In genomic region chr13:38391341-38391740, GRCh38 we compare ENCODE assay signal across 22 cellular contexts. TPM values are rescaled to one million over a fixed set of nuclear protein-coding genes. Genes with fewer than 3 reads are reported as not detected.
A peak's percentile ranks its signal among the peaks of the same experiment; 100 is the strongest.
DNase-seq lines count a peak whose midpoint lies in the region; ATAC-seq, FAIRE-seq and TF ChIP-seq lines count a peak whose summit lies in the region.
"Had no signal": no experiment of that assay in that cellular context is flagged by ENCODE, and none has a peak within 500 bp of the region (broad histone marks: within the 10 kb centered on the region; RNA-seq: fewer than 3 reads in every experiment).

No MANE protein-coding gene starts in this region.

- H4K8ac ChIP-seq in H1 (ENCODE audit: extremely low read depth, insufficient read depth, low read length) (no peak overlapping the region), mesendoderm (ENCODE audit: low read depth, low read length) (no peak overlapping the region)

- no peak overlapping the region for H2BK120ac ChIP-seq in H1 (replicated peaks; ENCODE audit: low read depth, low read length)
- no peak overlapping the region for H2BK120ac ChIP-seq in mesendoderm (ENCODE audit: low read depth, low read length)

- 85% methylated on average over 2 of the region's 2 CpGs; no CpG with 5 or more reads in 1 of the 2 experiments for WGBS in H1 (ENCODE audit: extremely low coverage in 1 of 2, insufficient coverage in 1 of 2, insufficient read length in 1 of 2, insufficient replicate concordance in 2 of 2, low coverage in 1 of 2, low lambda C conversion rate in 2 of 2, missing lambda C conversion rate in 1 of 2), 2 experiments
- WGBS in mesendoderm (ENCODE audit: extremely low coverage, insufficient coverage, low lambda C conversion rate) = no CpG with 5 or more reads among the region's 2 CpGs

- H3K56ac ChIP-seq in H1 (replicated peaks; ENCODE audit: insufficient read length, low read depth, low read length) = no peak overlapping the region
- no peak overlapping the region for H3K56ac ChIP-seq in mesendoderm (ENCODE audit: low read length)

- TF ChIP-seq CTCF in DND-41 (IDR thresholded peaks at IDR 0.05; ENCODE audit: borderline replicate concordance, extremely low read depth, low read length, poor library complexity, severe bottlenecking) = no peak
- no peak for TF ChIP-seq CTCF in H1 (IDR thresholded peaks at IDR 0.05; ENCODE audit: control extremely low read depth in 1 of 3, insufficient read depth in 1 of 3, low read depth in 1 of 3, low read length in 3 of 3)

- H2BK15ac ChIP-seq in H1 (ENCODE audit: low read length) (no peak overlapping the region), mesendoderm (replicated peaks; ENCODE audit: low read depth) (no peak overlapping the region)

- H2BK5ac ChIP-seq in H1 (ENCODE audit: low read depth, low read length) = no peak overlapping the region
- no peak overlapping the region for H2BK5ac ChIP-seq in mesendoderm (ENCODE audit: low read length)

- H3K18ac ChIP-seq in H1 (ENCODE audit: extremely low read depth, low read length) = no peak overlapping the region
- H3K18ac ChIP-seq in mesendoderm (ENCODE audit: low read length) = no peak overlapping the region

- H3K36me3 ChIP-seq in BLaER1 (no peaks in the 10 kb centered on the region), DND-41 (ENCODE audit: insufficient read depth, low read length) (no peaks in the 10 kb centered on the region), H1 (ENCODE audit: control insufficient read depth in 2 of 4, insufficient read depth in 4 of 4, low read length in 3 of 4) (no peaks in the 10 kb centered on the region), mesendoderm (ENCODE audit: control insufficient read depth, insufficient read depth, low read length) (no peaks in the 10 kb centered on the region)

- H4K20me1 ChIP-seq in BLaER1 (no peaks in the 10 kb centered on the region), DND-41 (ENCODE audit: insufficient read depth, low read length) (no peaks in the 10 kb centered on the region), H1 (replicated peaks in 1 of 2; ENCODE audit: control insufficient read depth in 1 of 2, insufficient read depth in 2 of 2, low read length in 2 of 2) (no peaks in the 10 kb centered on the region)

- H3K9ac ChIP-seq in BLaER1 (no peak overlapping the region), DND-41 (ENCODE audit: low read depth, low read length) (no peak overlapping the region), H1 (replicated peaks in 1 of 4; ENCODE audit: extremely low read depth in 1 of 4, low read depth in 3 of 4, low read length in 3 of 4) (no peak overlapping the region), mesendoderm (ENCODE audit: low read length) (no peak overlapping the region)

- no peak overlapping the region for H2AK5ac ChIP-seq in H1 (ENCODE audit: low read depth, low read length)
- H2AK5ac ChIP-seq in mesendoderm (ENCODE audit: low read length) = no peak overlapping the region

- DNase-seq in DND-41 (no peak), H1 (ENCODE audit: low read depth in 1 of 2, low spot score in 2 of 2) (no peak), mesendoderm (no peak), GM12892 (ENCODE audit: insufficient read length) (no peak), ureter (ENCODE audit: low spot score) (no peak)
- DNase-seq: C1 segment of cervical spinal cord; CD4-positive, alpha-beta memory T cell; COR-L47; DMS153; EL; GDM1; GOT3; H7; HCEC 1CT had no signal

- H2AFZ ChIP-seq in DND-41 (ENCODE audit: low read depth, low read length) (no peak overlapping the region), H1 (ENCODE audit: low read length) (0 out of 2 replicates have a peak overlapping the region, but pooled peaks have one; percentile 66)

- no peak overlapping the region for H2BK20ac ChIP-seq in H1 (ENCODE audit: low read length)

- no peak for TF ChIP-seq EP300 in H1 (IDR thresholded peaks at IDR 0.05; ENCODE audit: borderline replicate concordance in 1 of 2, low read depth in 2 of 2, low read length in 2 of 2)

- H3K9me3 ChIP-seq in BLaER1 = peaks cover 15% of the 10 kb centered on the region
- H3K9me3 ChIP-seq in DND-41 (ENCODE audit: insufficient read depth, low read length, severe bottlenecking) = no peaks in the 10 kb centered on the region
- H3K9me3 ChIP-seq in H1 (ENCODE audit: insufficient read depth in 2 of 2, low read depth in 1 of 2, low read length in 1 of 2) = no peaks in the 10 kb centered on the region

- FAIRE-seq in H1 (lab: Jason Lieb, UNC) (no peak), GM12892 (lab: Jason Lieb, UNC) (no peak)
- FAIRE-seq: A204.1, GM12878, GM18507, GM19239 had no signal

- H3K4me1 ChIP-seq in BLaER1 (peaks cover 11% of the 10 kb centered on the region), DND-41 (ENCODE audit: insufficient read depth, low read length) (no peaks in the 10 kb centered on the region), H1 (replicated peaks in 1 of 4; ENCODE audit: control insufficient read depth in 3 of 4, insufficient read depth in 4 of 4, low read length in 3 of 4) (no peaks in the 10 kb centered on the region), mesendoderm (ENCODE audit: control insufficient read depth, low read depth, low read length) (no peaks in the 10 kb centered on the region)

- H3K27ac ChIP-seq in BLaER1 = no peak overlapping the region
- H3K27ac ChIP-seq in DND-41 (ENCODE audit: low read length) = no peak overlapping the region
- H3K27ac ChIP-seq in H1 (ENCODE audit: low read depth, low read length) = no peak overlapping the region
- no peak overlapping the region for H3K27ac ChIP-seq in mesendoderm (ENCODE audit: low read depth, low read length)
- H3K27ac ChIP-seq: 22Rv1 had no signal

- H2BK12ac ChIP-seq in H1 (ENCODE audit: low read depth, low read length) = no peak overlapping the region

- H3K79me2 ChIP-seq in DND-41 (ENCODE audit: insufficient read depth, low read length) = no peaks in the 10 kb centered on the region
- H3K79me2 ChIP-seq in H1 (ENCODE audit: control insufficient read depth in 1 of 2, insufficient read depth in 2 of 2, low read length in 2 of 2) = no peaks in the 10 kb centered on the region
- no peaks in the 10 kb centered on the region for H3K79me2 ChIP-seq in mesendoderm (ENCODE audit: control insufficient read depth, insufficient read depth, low read length)

- TF ChIP-seq RAD21 in H1 (IDR thresholded peaks at IDR 0.05 in 1 of 2, conservative IDR thresholded peaks at IDR 0.05 in 1 of 2; ENCODE audit: low read depth in 2 of 2, low read length in 2 of 2) = no peak

- H3K79me1 ChIP-seq in H1 (ENCODE audit: low read depth, low read length) (no peaks in the 10 kb centered on the region), mesendoderm (ENCODE audit: low read length) (no peaks in the 10 kb centered on the region)

- CTCF ChIA-PET in H1 (lab: Charles Lee; ENCODE audit: partially characterized antibody) = interaction anchor here (0.6 to 1.5 kb wide), 3 partner anchors 10 to 509 kb away, joined by 3 to 4 read pairs (median 3); no protein-coding TSS in a partner anchor

- H4K5ac ChIP-seq in H1 (ENCODE audit: insufficient read length, low read depth, low read length) (no peak overlapping the region), mesendoderm (ENCODE audit: low read length) (no peak overlapping the region)

- H3K4me2 ChIP-seq in BLaER1 (peak overlapping the region; percentile 57), DND-41 (ENCODE audit: insufficient read depth, low read length) (no peak overlapping the region), H1 (ENCODE audit: insufficient read depth in 1 of 2, low read depth in 2 of 2, low read length in 2 of 2) (no peak overlapping the region), mesendoderm (ENCODE audit: low read length) (no peak overlapping the region)

- H3K23ac ChIP-seq in H1 (ENCODE audit: insufficient read length) (no peak overlapping the region), mesendoderm (ENCODE audit: low read length) (peak overlapping the region; percentile 18)

- ATAC-seq in DND-41 (ENCODE audit: insufficient read depth, low read depth) = 0 out of 3 replicates have a peak, but pooled peaks have one; percentile 31
- no peak for ATAC-seq in GM21825 (IDR thresholded peaks at IDR 0.05; ENCODE audit: unreplicated experiment)
- ATAC-seq in GM19463 (IDR thresholded peaks at IDR 0.05; ENCODE audit: unreplicated experiment) = no peak
- ATAC-seq: GM12878 had no signal

- H3K23me2 ChIP-seq in H1 (ENCODE audit: low read depth, low read length) = no peaks in the 10 kb centered on the region

- H4K91ac ChIP-seq in H1 (replicated peaks; ENCODE audit: insufficient read length, low read length) = no peak overlapping the region

- TF ChIP-seq POLR2A in H1 (IDR thresholded peaks at IDR 0.05; ENCODE audit: control extremely low read depth in 1 of 2, low read depth in 2 of 2, low read length in 2 of 2) (no peak), GM12892 (IDR thresholded peaks at IDR 0.05; ENCODE audit: low read depth, low read length) (no peak)

- POLR2A ChIA-PET in H1 (lab: Charles Lee; ENCODE audit: partially characterized antibody) = no interaction called here

- H3K27me3 ChIP-seq in BLaER1 (no peaks in the 10 kb centered on the region), DND-41 (ENCODE audit: insufficient read depth, low read length, poor library complexity) (no peaks in the 10 kb centered on the region), H1 (replicated peaks in 1 of 4; ENCODE audit: control insufficient read depth in 3 of 4, extremely low read depth in 1 of 4, insufficient read depth in 3 of 4, low read length in 3 of 4) (no peaks in the 10 kb centered on the region), mesendoderm (ENCODE audit: insufficient read depth, low read length, poor library complexity) (no peaks in the 10 kb centered on the region)

- H3K4me3 ChIP-seq in BLaER1 = no peak overlapping the region
- H3K4me3 ChIP-seq in DND-41 (ENCODE audit: low read depth in 1 of 2, low read length in 2 of 2) = no peak overlapping the region
- H3K4me3 ChIP-seq in H1 (ENCODE audit: extremely low read depth in 1 of 4, insufficient read depth in 2 of 4, low read depth in 3 of 4, low read length in 4 of 4) = no peak overlapping the region
- no peak overlapping the region for H3K4me3 ChIP-seq in mesendoderm (ENCODE audit: low read length)
- H3K4me3 ChIP-seq: GM12878 had no signal

- H3K4ac ChIP-seq in H1 (replicated peaks; ENCODE audit: insufficient read length, low read depth, low read length) (no peak overlapping the region), mesendoderm (ENCODE audit: low read depth, low read length) (no peak overlapping the region)

- H3K14ac ChIP-seq in H1 (ENCODE audit: insufficient read length) = no peak overlapping the region

TF ChIP-seq in H1, 55 proteins besides CTCF, POLR2A, EP300 and RAD21:
- TF ChIP-seq TBP (IDR thresholded peaks at IDR 0.05; ENCODE audit: low read depth, low read length) = no peak

RNA-seq across cellular contexts. Expression of gene UFM1, which starts 41.7 kb away (rescaled TPM):
- 34.2 and 34.3 TPM in 2 replicates for total RNA-seq in H1 (2021; fragmentation: NEBNext Ultra II Directional; extraction: Animal tissue kit (Norgen Biotek cat#: 25700))
- 9.1 and 16.0 TPM in 2 replicates for polyA plus RNA-seq in H1 (2011; rRNA removed)
- 23.7 TPM for polyA plus RNA-seq in H1 (2011; cell fraction: cytosol; rRNA removed)
- 14.8 TPM for polyA plus RNA-seq in H1 (2011; cell fraction: nucleus; rRNA removed)
- 18.5 to 32.3 TPM (median 21.9 TPM) in 4 replicates for polyA plus RNA-seq in H1 (2012, experiment 1 of 2)
- polyA plus RNA-seq in H1 (2012, experiment 2 of 2) = 5.5 TPM
- polyA plus RNA-seq in H1 (2013, experiment 1 of 2) = 35.8 TPM
- polyA plus RNA-seq in H1 (2013, experiment 2 of 2) = 32.5 TPM
- polyA minus RNA-seq in H1 (2011; rRNA and poly(A)+ RNA removed) = 18.2 and 27.6 TPM in 2 replicates
- 19.2 TPM for polyA minus RNA-seq in H1 (2011; cell fraction: cytosol; rRNA and poly(A)+ RNA removed)
- polyA minus RNA-seq in H1 (2011; cell fraction: nucleus; rRNA and poly(A)+ RNA removed) = 48.9 TPM
- polyA plus RNA-seq in mesendoderm (2013, experiment 1 of 2) = 30.6 TPM
- 31.8 TPM for polyA plus RNA-seq in mesendoderm (2013, experiment 2 of 2)
- 54.7 TPM for polyA plus RNA-seq in GM12892 (2012; ENCODE audit: missing spikeins)
- 56.9 TPM for total RNA-seq in ureter
